In genomic region chr15:63189955-63190691, GRCh38 we compare ENCODE assay signal across 8 cellular contexts. TPM values are rescaled to one million over a fixed set of nuclear protein-coding genes. Genes with fewer than 3 reads are reported as not detected.
DNase-seq lines count a peak whose midpoint lies in the region; ATAC-seq, FAIRE-seq and TF ChIP-seq lines count a peak whose summit lies in the region.

No MANE protein-coding gene starts in this region.

- peak overlapping the region; percentile 96 for H3K4me3 ChIP-seq in CD4-positive, CD25-positive, alpha-beta regulatory T cell (ENCODE audit: low read depth, low read length)
- H3K4me3 ChIP-seq in HepG2 (replicated peaks in 1 of 3; ENCODE audit: insufficient read depth in 1 of 3, low read depth in 2 of 3, low read length in 3 of 3) (peak overlapping the region; percentile 82 to 93 (median 85)), transverse colon (peak overlapping the region; percentile 79 to 98 (median 85))

- peak overlapping the region; percentile 89 to 99 (median 98) for H3K4me3 Mint-ChIP-seq in CD4-positive, CD25-positive, alpha-beta regulatory T cell

- TF ChIP-seq CTCF in HepG2 (CRISPR knock-in tag; IDR thresholded peaks at IDR 0.05) (no peak), transverse colon (IDR thresholded peaks at IDR 0.05) (no peak)

- H3K4me1 Mint-ChIP-seq in CD4-positive, CD25-positive, alpha-beta regulatory T cell = peaks cover 9 to 64% (median 46%) of the 10 kb centered on the region in 4 donors

- TF ChIP-seq RAD21 in HepG2 (CRISPR knock-in tag; IDR thresholded peaks at IDR 0.05) = no peak

- TF ChIP-seq POLR2A in HepG2 (IDR thresholded peaks at IDR 0.05; ENCODE audit: insufficient read depth in 1 of 2, low read depth in 2 of 2, low read length in 2 of 2) (no peak), transverse colon (IDR thresholded peaks at IDR 0.05) (no peak)

- TSS peak; percentile 57 for BruUV-seq in HepG2 (replicated peaks; lab: Mats Ljungman, UMichigan)

- WGBS in adipose tissue, 3 donors = 7 to 22% (median 8%) methylated on average over 9 of the region's 9 CpGs
- WGBS in HepG2 (ENCODE audit: low lambda C conversion rate) = 16% methylated on average over 9 of the region's 9 CpGs
- 14 to 28% methylated on average over 5 to 9 of the region's 9 CpGs for WGBS in transverse colon (ENCODE audit: low coverage in 1 of 2), 2 donors

- intact Hi-C loops in HepG2 (cut with micrococcal nuclease; ENCODE audit: unreplicated experiment) = loop anchor here (5.0 kb wide), 1 partner anchor 87 kb away; the partner anchor contains the start of gene APH1B
- intact Hi-C loops in transverse colon (cut with DNase I; ENCODE audit: low total_unique reads) = no loop called here

- no peak for DNase-seq in CD4-positive, CD25-positive, alpha-beta regulatory T cell
- DNase-seq in HepG2 (ENCODE audit: low spot score) (no peak), transverse colon (no peak), UCSD-AML1 (lab: John Stamatoyannopoulos, UW; ENCODE audit: unreplicated experiment) (no peak), occipital lobe (lab: John Stamatoyannopoulos, UW) (no peak)

- peaks cover 0 to 3% (median 0%) of the 10 kb centered on the region in 7 donors for H3K9me3 Mint-ChIP-seq in CD4-positive, CD25-positive, alpha-beta regulatory T cell

- H3K36me3 ChIP-seq in CD4-positive, CD25-positive, alpha-beta regulatory T cell (ENCODE audit: control insufficient read depth, insufficient read depth, low read length) = no peaks in the 10 kb centered on the region
- H3K36me3 ChIP-seq in KOPT-K1 (ENCODE audit: insufficient read depth, low read length) = no peaks in the 10 kb centered on the region
- no peaks in the 10 kb centered on the region for H3K36me3 ChIP-seq in HepG2 (replicated peaks in 1 of 2; ENCODE audit: control insufficient read depth in 1 of 2, insufficient read depth in 2 of 2, low read length in 2 of 2)
- no peaks in the 10 kb centered on the region for H3K36me3 ChIP-seq in transverse colon

- POLR2A ChIA-PET in HepG2 (lab: Yijun Ruan, JAX) = interaction anchor here (0.6 to 2.9 kb wide), 4 partner anchors 10 to 42 kb away, joined by 3 to 26 read pairs (median 3); partner anchors contain the start of gene RPS27L

- in situ Hi-C loops in HepG2 (cut with HindIII; ENCODE audit: extremely low pct_ligation_motif_present, low pct_unique_long_range_greater_than_20kb) (no loop called here), transverse colon (cut with MboI; ENCODE audit: low pct_ligation_motif_present in 1 of 4, low pct_unique_long_range_greater_than_20kb in 1 of 4, low sequenced_read_pairs in 3 of 4) (no loop called here)

- FAIRE-seq in HepG2 (lab: Jason Lieb, UNC) = no peak

- H3K9ac ChIP-seq in HepG2 (ENCODE audit: insufficient read depth, low read depth, low read length) = peak overlapping the region; percentile 69

- peak overlapping the region; percentile 98 for H3K4me2 ChIP-seq in HepG2 (ENCODE audit: low read depth, low read length)

- no peaks in the 10 kb centered on the region for H3K27me3 ChIP-seq in CD4-positive, CD25-positive, alpha-beta regulatory T cell (ENCODE audit: control insufficient read depth, insufficient read depth, low read length)
- H3K27me3 ChIP-seq in HepG2 (ENCODE audit: control insufficient read depth in 1 of 2, insufficient read depth in 2 of 2, low read length in 2 of 2) (no peaks in the 10 kb centered on the region; a peak in 1 of 5 replicates), transverse colon (no peaks in the 10 kb centered on the region)

- no peak overlapping the region for H2AFZ ChIP-seq in HepG2 (ENCODE audit: low read length)

- no peaks in the 10 kb centered on the region for H3K9me3 ChIP-seq in CD4-positive, CD25-positive, alpha-beta regulatory T cell (ENCODE audit: control insufficient read depth in 2 of 2, low read length in 2 of 2)
- H3K9me3 ChIP-seq in KOPT-K1 (ENCODE audit: insufficient read depth, low read length, poor library complexity, severe bottlenecking) (no peaks in the 10 kb centered on the region), HepG2 (ENCODE audit: low read length) (no peaks in the 10 kb centered on the region), transverse colon (no peaks in the 10 kb centered on the region)

- ATAC-seq in CD4-positive, CD25-positive, alpha-beta regulatory T cell (ENCODE audit: low read depth in 2 of 2) = no peak
- ATAC-seq in HepG2 (no peak), GM19035 (IDR thresholded peaks at IDR 0.05; ENCODE audit: unreplicated experiment) (no peak)

- H3K79me2 ChIP-seq in HepG2 (ENCODE audit: insufficient read depth, low read length) = peaks cover 17% of the 10 kb centered on the region

- no peaks in the 10 kb centered on the region for H3K27me3 Mint-ChIP-seq in CD4-positive, CD25-positive, alpha-beta regulatory T cell

- H3K4me1 ChIP-seq in CD4-positive, CD25-positive, alpha-beta regulatory T cell (ENCODE audit: control insufficient read depth, insufficient read depth, low read length, poor library complexity, severe bottlenecking) = peaks cover 52% of the 10 kb centered on the region
- H3K4me1 ChIP-seq in HepG2 (ENCODE audit: insufficient read depth, low read length) = peaks cover 75% of the 10 kb centered on the region
- H3K4me1 ChIP-seq in transverse colon = peaks cover 0 to 42% (median 31%) of the 10 kb centered on the region in 4 donors

- TF ChIP-seq EP300 in HepG2 (IDR thresholded peaks at IDR 0.05; ENCODE audit: low read depth in 2 of 2, low read length in 2 of 2) (no peak), HepG2 (CRISPR knock-in tag; IDR thresholded peaks at IDR 0.05; ENCODE audit: borderline replicate concordance) (no peak), transverse colon (IDR thresholded peaks at IDR 0.05; ENCODE audit: low read depth) (no peak)

- H3K27ac ChIP-seq in CD4-positive, CD25-positive, alpha-beta regulatory T cell (ENCODE audit: insufficient read depth, low read length, poor library complexity, severe bottlenecking) = peak overlapping the region; percentile 96
- H3K27ac ChIP-seq in KOPT-K1 (ENCODE audit: low read depth, low read length, poor library complexity, severe bottlenecking) = peak overlapping the region; percentile 97
- H3K27ac ChIP-seq in adipose tissue (ENCODE audit: low read depth, low read length) = peak overlapping the region; percentile 55
- no peak overlapping the region for H3K27ac ChIP-seq in HepG2 (ENCODE audit: extremely low read length, insufficient read depth, low read length)
- H3K27ac ChIP-seq in transverse colon = peak overlapping the region; percentile 85 to 92 (median 90)

- peak overlapping the region; percentile 95 to 98 (median 97) for H3K27ac Mint-ChIP-seq in CD4-positive, CD25-positive, alpha-beta regulatory T cell

- H4K20me1 ChIP-seq in HepG2 (ENCODE audit: insufficient read depth, low read length) = no peaks in the 10 kb centered on the region

- CTCF ChIA-PET in HepG2 (lab: Yijun Ruan, JAX; ENCODE audit: low intra/inter-chr PET ratio, low total read pairs) = no interaction called here

- H3K36me3 Mint-ChIP-seq in CD4-positive, CD25-positive, alpha-beta regulatory T cell = no peaks in the 10 kb centered on the region

RNA-seq across cellular contexts. Expression of gene RAB8B, which starts 0.7 kb away (rescaled TPM):
- 114 TPM for total RNA-seq in CD4-positive, CD25-positive, alpha-beta regulatory T cell
- 10 to 100 TPM; 67.4 to 82.4 (median 74.4) TPM for polyA plus RNA-seq in CD4-positive, CD25-positive, alpha-beta regulatory T cell
- polyA plus RNA-seq in adipose tissue = 10 to 100 TPM in 2 of 3 donors, 1 to 10 TPM in 1; 2.7 to 24.2 (median 11.2) TPM
- total RNA-seq in HepG2 (2016; rRNA removed; fragmentation: Illumina TruSeq; extraction: Trizol) = 14.2 and 20.4 TPM in 2 replicates
- total RNA-seq in HepG2 (2016; cell fraction: cytosol; rRNA removed; fragmentation: Illumina TruSeq; extraction: Trizol; ENCODE audit: low read depth) = 0.79 and 1.7 TPM in 2 replicates
- 14.3 and 23.1 TPM in 2 replicates for total RNA-seq in HepG2 (2016; cell fraction: insoluble cytoplasmic fraction; rRNA removed; fragmentation: Illumina TruSeq; extraction: Trizol)
- total RNA-seq in HepG2 (2016; cell fraction: membrane; rRNA removed; fragmentation: Illumina TruSeq; extraction: Trizol) = 4.1 and 5.5 TPM in 2 replicates
- total RNA-seq in HepG2 (2016; cell fraction: nucleus; rRNA removed; fragmentation: Illumina TruSeq; extraction: Trizol) = 7.3 and 8.0 TPM in 2 replicates
- polyA plus RNA-seq in HepG2 (2011; rRNA removed) = 4.7 and 6.8 TPM in 2 replicates
- polyA plus RNA-seq in HepG2 (2011; cell fraction: cytosol; rRNA removed) = 2.3 and 3.5 TPM in 2 replicates
- polyA plus RNA-seq in HepG2 (2011; cell fraction: nucleus; rRNA removed) = 3.0 TPM in 2 replicates
- 5.3 and 8.5 TPM in 2 replicates for polyA plus RNA-seq in HepG2 (2012)
- polyA plus RNA-seq in HepG2 (2016; cell fraction: cytosol; fragmentation: Illumina TruSeq; extraction: Trizol; ENCODE audit: low read depth) = 1.4 and 1.5 TPM in 2 replicates
- polyA plus RNA-seq in HepG2 (2016; cell fraction: insoluble cytoplasmic fraction; fragmentation: Illumina TruSeq; extraction: Trizol; ENCODE audit: low read depth) = 11.3 and 13.5 TPM in 2 replicates
- 2.8 and 2.9 TPM in 2 replicates for polyA plus RNA-seq in HepG2 (2016; cell fraction: membrane; fragmentation: Illumina TruSeq; extraction: Trizol; ENCODE audit: low read depth)
- polyA plus RNA-seq in HepG2 (2016; cell fraction: nucleus; fragmentation: Illumina TruSeq; extraction: Trizol; ENCODE audit: insufficient read depth, low read depth) = 7.1 and 7.6 TPM in 2 replicates
- polyA minus RNA-seq in HepG2 (2011; rRNA and poly(A)+ RNA removed; ENCODE audit: low replicate concordance) = 4.8 and 5.9 TPM in 2 replicates
- polyA minus RNA-seq in HepG2 (2011; cell fraction: cytosol; rRNA and poly(A)+ RNA removed) = 22.2 and 22.6 TPM in 2 replicates
- polyA minus RNA-seq in HepG2 (2011; cell fraction: nucleus; rRNA and poly(A)+ RNA removed) = 5.2 and 8.2 TPM in 2 replicates
- 10 to 100 TPM in 2 of 4 donors, 1 to 10 TPM in 2; 3.2 to 25.4 (median 9.5) TPM for total RNA-seq in transverse colon
- 134 TPM for total RNA-seq in occipital lobe

RNA-seq across cellular contexts. Expression of gene RPS27L, which starts 32.8 kb away (rescaled TPM):
- total RNA-seq in CD4-positive, CD25-positive, alpha-beta regulatory T cell = 94.0 TPM
- polyA plus RNA-seq in CD4-positive, CD25-positive, alpha-beta regulatory T cell = 100 to 1,000 TPM; 264 to 422 (median 337) TPM
- polyA plus RNA-seq in adipose tissue = 100 to 1,000 TPM in 2 of 3 donors, 10 to 100 TPM in 1; 87.0 to 189 (median 113) TPM
- 433 and 596 TPM in 2 replicates for total RNA-seq in HepG2 (2016; rRNA removed; fragmentation: Illumina TruSeq; extraction: Trizol)
- total RNA-seq in HepG2 (2016; cell fraction: cytosol; rRNA removed; fragmentation: Illumina TruSeq; extraction: Trizol; ENCODE audit: low read depth) = 167 and 206 TPM in 2 replicates
- total RNA-seq in HepG2 (2016; cell fraction: insoluble cytoplasmic fraction; rRNA removed; fragmentation: Illumina TruSeq; extraction: Trizol) = 426 and 625 TPM in 2 replicates
- 209 and 262 TPM in 2 replicates for total RNA-seq in HepG2 (2016; cell fraction: membrane; rRNA removed; fragmentation: Illumina TruSeq; extraction: Trizol)
- total RNA-seq in HepG2 (2016; cell fraction: nucleus; rRNA removed; fragmentation: Illumina TruSeq; extraction: Trizol) = 142 and 149 TPM in 2 replicates
- 210 and 231 TPM in 2 replicates for polyA plus RNA-seq in HepG2 (2011; rRNA removed)
- 112 and 159 TPM in 2 replicates for polyA plus RNA-seq in HepG2 (2011; cell fraction: cytosol; rRNA removed)
- 53.6 and 77.1 TPM in 2 replicates for polyA plus RNA-seq in HepG2 (2011; cell fraction: nucleus; rRNA removed)
- polyA plus RNA-seq in HepG2 (2012) = 270 and 317 TPM in 2 replicates
- 194 and 258 TPM in 2 replicates for polyA plus RNA-seq in HepG2 (2016; cell fraction: cytosol; fragmentation: Illumina TruSeq; extraction: Trizol; ENCODE audit: low read depth)
- 673 and 714 TPM in 2 replicates for polyA plus RNA-seq in HepG2 (2016; cell fraction: insoluble cytoplasmic fraction; fragmentation: Illumina TruSeq; extraction: Trizol; ENCODE audit: low read depth)
- polyA plus RNA-seq in HepG2 (2016; cell fraction: membrane; fragmentation: Illumina TruSeq; extraction: Trizol; ENCODE audit: low read depth) = 226 and 313 TPM in 2 replicates
- 277 and 280 TPM in 2 replicates for polyA plus RNA-seq in HepG2 (2016; cell fraction: nucleus; fragmentation: Illumina TruSeq; extraction: Trizol; ENCODE audit: insufficient read depth, low read depth)
- polyA minus RNA-seq in HepG2 (2011; rRNA and poly(A)+ RNA removed; ENCODE audit: low replicate concordance) = 12.7 and 14.4 TPM in 2 replicates
- 46.3 and 58.6 TPM in 2 replicates for polyA minus RNA-seq in HepG2 (2011; cell fraction: cytosol; rRNA and poly(A)+ RNA removed)
- 80.2 and 91.3 TPM in 2 replicates for polyA minus RNA-seq in HepG2 (2011; cell fraction: nucleus; rRNA and poly(A)+ RNA removed)
- total RNA-seq in transverse colon = 100 to 1,000 TPM in 2 of 4 donors, 1 to 10 TPM in 2; 4.5 to 143 (median 58.5) TPM
- 20.0 TPM for total RNA-seq in occipital lobe
